Comparison of ENCODE assay signal across 8 cellular contexts in the genomic region with DNA sequence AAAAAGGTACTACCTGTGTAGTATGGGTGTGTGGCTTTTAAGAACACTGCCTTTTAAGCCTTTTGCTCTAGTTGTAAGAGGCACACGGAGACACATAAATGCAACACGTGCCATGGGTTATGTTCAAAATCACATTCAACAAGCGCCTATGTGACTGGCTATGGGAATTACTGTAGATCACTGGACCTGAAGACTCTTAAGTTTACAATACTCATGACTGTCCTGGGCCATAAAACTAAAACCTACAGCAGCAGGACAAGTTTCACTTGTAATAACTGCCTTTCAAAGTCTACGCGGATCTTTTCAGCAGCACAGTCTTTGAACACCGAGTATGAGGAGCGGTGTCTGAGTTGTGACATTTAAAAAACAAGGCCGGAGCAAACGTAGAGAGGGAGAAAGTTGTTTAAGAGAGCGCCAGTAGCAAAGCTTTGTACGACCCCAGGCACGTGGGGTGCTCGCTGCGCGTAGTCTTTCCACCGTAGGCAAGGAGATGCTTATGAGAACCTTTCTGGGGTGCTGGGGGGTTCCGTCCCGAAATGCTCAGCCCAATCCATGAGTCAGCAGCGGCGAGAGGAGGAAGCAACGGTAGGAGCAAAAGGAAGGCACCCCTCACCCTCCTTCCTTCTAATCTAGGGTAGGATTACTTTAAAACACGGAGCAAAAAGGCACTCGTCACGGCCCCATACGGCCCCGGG. TPM values are rescaled to one million over a fixed set of nuclear protein-coding genes. Genes with fewer than 3 reads are reported as not detected.
DNase-seq lines count a peak whose midpoint lies in the region; ATAC-seq and TF ChIP-seq lines count a peak whose summit lies in the region.

No MANE protein-coding gene starts in this region.

- H3K18ac ChIP-seq in IMR-90 (ENCODE audit: low read depth, low read length) = peak overlapping the region; percentile 23; the same call in 1 of the 2 replicates

- peak overlapping the region; percentile 12 for H2AK9ac ChIP-seq in IMR-90 (replicated peaks; ENCODE audit: low read depth, low read length, poor library complexity)

- H2AK5ac ChIP-seq in IMR-90 (ENCODE audit: low read depth, low read length) = peak overlapping the region; percentile 46

- no peak for TF ChIP-seq RAD21 in IMR-90 (IDR thresholded peaks at IDR 0.05; ENCODE audit: low read length)

- peak overlapping the region; percentile 51 for H3K14ac ChIP-seq in IMR-90 (replicated peaks; ENCODE audit: low read depth, low read length)

- peaks cover 3 to 11% of the 10 kb centered on the region in 2 experiments; a peak in 3 of 4 replicates for H3K79me1 ChIP-seq in IMR-90 (ENCODE audit: low read depth in 1 of 2, low read length in 2 of 2)

- no peaks in the 10 kb centered on the region for H3K9me3 ChIP-seq in IMR-90 (ENCODE audit: control insufficient read depth, insufficient read depth, low read length)
- H3K9me3 ChIP-seq in endodermal cell (ENCODE audit: control insufficient read depth, low read length) = no peaks in the 10 kb centered on the region

- H3K9me3 Mint-ChIP-seq in endodermal cell (no peaks in the 10 kb centered on the region), naive B cell (no peaks in the 10 kb centered on the region)

- H3K4me1 Mint-ChIP-seq in endodermal cell (peaks cover 8% of the 10 kb centered on the region), naive B cell (peaks cover 45 to 70% (median 48%) of the 10 kb centered on the region in 3 donors)

- CTCF ChIA-PET in IMR-90 (lab: Yijun Ruan, JAX) = no interaction called here

- ATAC-seq in GM19455 (IDR thresholded peaks at IDR 0.05; ENCODE audit: unreplicated experiment) = peak; percentile 19
- ATAC-seq in IMR-90 (ENCODE audit: low read depth) = peak; percentile 48
- peak; percentile 15 to 29 for ATAC-seq in naive B cell (ENCODE audit: low read depth in 2 of 2)
- no peak for ATAC-seq in HG03469 (IDR thresholded peaks at IDR 0.05; ENCODE audit: unreplicated experiment)

- no peaks in the 10 kb centered on the region for H3K27me3 Mint-ChIP-seq in endodermal cell (ENCODE audit: insufficient read depth)
- no peaks in the 10 kb centered on the region for H3K27me3 Mint-ChIP-seq in naive B cell

- POLR2A ChIA-PET in IMR-90 (lab: Charles Lee; ENCODE audit: unreplicated experiment) = no interaction called here

- H3K27ac ChIP-seq in IMR-90 (ENCODE audit: insufficient read depth, low read length) = peak overlapping the region; percentile 85
- peak overlapping the region; percentile 67 for H3K27ac ChIP-seq in endodermal cell (ENCODE audit: low read depth, low read length)
- peak overlapping the region; percentile 33 for H3K27ac ChIP-seq in temporal lobe (ENCODE audit: low read depth, low read length)

- no peak overlapping the region for H2BK20ac ChIP-seq in IMR-90 (ENCODE audit: low read depth, low read length)

- peak overlapping the region; percentile 76 for H3K4ac ChIP-seq in IMR-90 (ENCODE audit: low read depth, low read length)

- H4K91ac ChIP-seq in IMR-90 (ENCODE audit: insufficient read depth, low read depth, low read length) = peak overlapping the region; percentile 65; the same call in 1 of the 2 replicates

- TF ChIP-seq CTCF in IMR-90 (conservative IDR thresholded peaks at IDR 0.05; ENCODE audit: low read depth, low read length) = no peak
- TF ChIP-seq CTCF in endodermal cell (conservative IDR thresholded peaks at IDR 0.05) = no peak

- H3K36me3 ChIP-seq in IMR-90 (ENCODE audit: control insufficient read depth, insufficient read depth, low read length) (peaks cover 9% of the 10 kb centered on the region), endodermal cell (ENCODE audit: control insufficient read depth, insufficient read depth, low read length) (peaks cover 31% of the 10 kb centered on the region)

- H3K27ac Mint-ChIP-seq in endodermal cell (peak overlapping the region; percentile 97), naive B cell (peak overlapping the region; percentile 96 to 99 (median 98))

- H3K4me3 ChIP-seq in IMR-90 (ENCODE audit: insufficient read depth, low read depth, low read length) (peak overlapping the region; percentile 89), endodermal cell (ENCODE audit: low read length) (peak overlapping the region; percentile 91)

- intact Hi-C loops in IMR-90 (cut with micrococcal nuclease) = no loop called here

- dilution Hi-C loops in IMR-90 (cut with HindIII; ENCODE audit: low sequenced_read_pairs, unreplicated experiment) = no loop called here

- H2BK15ac ChIP-seq in IMR-90 (ENCODE audit: low read depth, low read length) = no peak overlapping the region

- H3K4me3 Mint-ChIP-seq in endodermal cell = peak overlapping the region; percentile 95
- H3K4me3 Mint-ChIP-seq in naive B cell = peak overlapping the region; percentile 94 to 100 (median 98)

- H3K4me1 ChIP-seq in IMR-90 (ENCODE audit: control insufficient read depth, insufficient read depth, low read length) (peaks cover 2% of the 10 kb centered on the region), endodermal cell (ENCODE audit: control insufficient read depth, insufficient read depth, low read length) (no peaks in the 10 kb centered on the region)

- peak overlapping the region; percentile 80 for H2BK5ac ChIP-seq in IMR-90 (ENCODE audit: low read depth, low read length, poor library complexity, severe bottlenecking)

- peak overlapping the region; percentile 82 for H4K5ac ChIP-seq in IMR-90 (ENCODE audit: low read depth, low read length)

- H3K9ac ChIP-seq in IMR-90 (ENCODE audit: low read depth, low read length) = peak overlapping the region; percentile 91
- peak overlapping the region; percentile 96 for H3K9ac ChIP-seq in endodermal cell (ENCODE audit: extremely low read depth, low read length, poor library complexity, severe bottlenecking)

- H3K23ac ChIP-seq in IMR-90 (ENCODE audit: low read depth, low read length) = peak overlapping the region; percentile 74

- H3K56ac ChIP-seq in IMR-90 (ENCODE audit: extremely low read depth, insufficient read depth, low read length) = peak overlapping the region; percentile 57

- DNase-seq in COLO668 (lab: John Stamatoyannopoulos, UW; ENCODE audit: unreplicated experiment) (peak; percentile 27), IMR-90 (peak; percentile 34), endodermal cell (no peak), naive B cell (no peak)
- DNase-seq in activated CD4-positive, alpha-beta T cell treated with anti-CD3 and anti-CD28 coated beads for 4 hours = peak; percentile 34 to 46

- H3K27me3 ChIP-seq in IMR-90 (ENCODE audit: control insufficient read depth, insufficient read depth, low read length) (no peaks in the 10 kb centered on the region), endodermal cell (ENCODE audit: control insufficient read depth, insufficient read depth, low read length, poor library complexity, severe bottlenecking) (no peaks in the 10 kb centered on the region)

- 7% methylated on average over 3 of the region's 26 CpGs; no CpG with 5 or more reads in 1 of the 2 experiments for WGBS in IMR-90 (ENCODE audit: extremely low coverage in 2 of 2, insufficient read length in 1 of 2), 2 experiments
- 2 to 6% methylated on average over 14 to 26 of the region's 26 CpGs for WGBS in endodermal cell (ENCODE audit: insufficient coverage in 1 of 2, insufficient read length in 1 of 2), 2 experiments

- BruUV-seq in IMR-90 (replicated peaks; lab: Mats Ljungman, UMichigan) = TSS peak; percentile 71

- peak overlapping the region; percentile 97 for H3K4me2 ChIP-seq in IMR-90 (ENCODE audit: low read depth, low read length)

- 0 out of 2 replicates have a peak overlapping the region, but pooled peaks have one; percentile 24 for H2BK120ac ChIP-seq in IMR-90 (ENCODE audit: low read depth, low read length)

- H2AFZ ChIP-seq in IMR-90 (replicated peaks; ENCODE audit: low read length, poor library complexity) = peak overlapping the region; percentile 97

- H4K8ac ChIP-seq in IMR-90 (ENCODE audit: low read depth in 2 of 2, low read length in 2 of 2) = peak overlapping the region; percentile 32 to 68; a peak in 3 of 4 replicates

- H3K36me3 Mint-ChIP-seq in endodermal cell (ENCODE audit: low read depth) (peaks cover 32% of the 10 kb centered on the region), naive B cell (peaks cover 22 to 27% of the 10 kb centered on the region in 2 donors)

- in situ Hi-C loops in IMR-90 (cut with MboI; ENCODE audit: low sequenced_read_pairs) = no loop called here

- H4K20me1 ChIP-seq in IMR-90 (ENCODE audit: insufficient read depth, low read length) = peaks cover 3% of the 10 kb centered on the region; the same call in 1 of the 2 replicates

- TF ChIP-seq POLR2A in IMR-90 (IDR thresholded peaks at IDR 0.05; ENCODE audit: low read depth, low read length) = no peak; the same call in 1 of the 2 replicates

- no peaks in the 10 kb centered on the region for H3K9me1 ChIP-seq in IMR-90 (ENCODE audit: insufficient read depth, low read length)

RNA-seq across cellular contexts. Expression of a gene that starts 0.7 kb away (rescaled TPM):
- total RNA-seq in IMR-90 (2012; rRNA removed) (22.4 and 31.9 TPM in 2 replicates), endodermal cell (10 to 100 TPM; 40.8 to 43.0 TPM), temporal lobe (11.6 TPM)
- polyA plus RNA-seq in IMR-90 (2012; rRNA removed) (17.5 and 19.3 TPM in 2 replicates), naive B cell (ENCODE audit: low read depth in 6 of 6) (10 to 100 TPM in 5 of 6 donors, 1 to 10 TPM in 1; 5.7 to 27.4 (median 17.0) TPM)
- 5.8 and 7.0 TPM in 2 replicates for polyA plus RNA-seq in IMR-90 (2012; cell fraction: cytosol; rRNA removed)
- 26.2 and 45.3 TPM in 2 replicates for polyA plus RNA-seq in IMR-90 (2012; cell fraction: nucleus; rRNA removed; ENCODE audit: low replicate concordance)
- 25.5 TPM for polyA plus RNA-seq in endodermal cell (2013, experiment 1 of 2)
- polyA plus RNA-seq in endodermal cell (2013, experiment 2 of 2) = 24.1 TPM

RNA-seq across cellular contexts. Expression of a gene that starts 3.5 kb away (rescaled TPM):
- total RNA-seq in IMR-90 (2012; rRNA removed) (311 and 353 TPM in 2 replicates), endodermal cell (100 to 1,000 TPM; 108 to 109 TPM), temporal lobe (105 TPM)
- polyA plus RNA-seq in IMR-90 (2012; rRNA removed) (184 and 188 TPM in 2 replicates), naive B cell (ENCODE audit: low read depth in 6 of 6) (100 to 1,000 TPM in 1 of 6 donors, 10 to 100 TPM in 5; 65.9 to 106 (median 82.5) TPM)
- 46.0 and 149 TPM in 2 replicates for polyA plus RNA-seq in IMR-90 (2012; cell fraction: cytosol; rRNA removed)
- polyA plus RNA-seq in IMR-90 (2012; cell fraction: nucleus; rRNA removed; ENCODE audit: low replicate concordance) = 15.8 and 118 TPM in 2 replicates
- 118 TPM for polyA plus RNA-seq in endodermal cell (2013, experiment 1 of 2)
- 120 TPM for polyA plus RNA-seq in endodermal cell (2013, experiment 2 of 2)

RNA-seq across cellular contexts. Expression of a gene that starts 46.7 kb away (rescaled TPM):
- total RNA-seq in IMR-90 (2012; rRNA removed) (66.7 and 72.8 TPM in 2 replicates), endodermal cell (10 to 100 TPM; 63.9 to 75.2 TPM), temporal lobe (47.9 TPM)
- polyA plus RNA-seq in IMR-90 (2012; rRNA removed) (43.3 and 50.4 TPM in 2 replicates), naive B cell (ENCODE audit: low read depth in 6 of 6) (10 to 100 TPM; 68.8 to 88.1 (median 75.2) TPM)
- 16.9 and 19.8 TPM in 2 replicates for polyA plus RNA-seq in IMR-90 (2012; cell fraction: cytosol; rRNA removed)
- 18.9 and 117 TPM in 2 replicates for polyA plus RNA-seq in IMR-90 (2012; cell fraction: nucleus; rRNA removed; ENCODE audit: low replicate concordance)
- polyA plus RNA-seq in endodermal cell (2013, experiment 1 of 2) = 79.5 TPM
- 75.9 TPM for polyA plus RNA-seq in endodermal cell (2013, experiment 2 of 2)

Comparison
In these comparisons a context has a peak if more than half of its experiments do, and no peak if none do; other contexts are left out.
1. DNase-seq: peak in COLO668 (single experiment), IMR-90 (single experiment) and activated CD4-positive, alpha-beta T cell treated with anti-CD3 and anti-CD28 coated beads for 4 hours (2 of 2); none in endodermal cell (single experiment) and naive B cell (single experiment).
2. H3K27ac ChIP-seq: peak in every context shown above with its lines; median percentile 85 in IMR-90; 67 in endodermal cell; 33 in temporal lobe.